In the genomic region with DNA sequence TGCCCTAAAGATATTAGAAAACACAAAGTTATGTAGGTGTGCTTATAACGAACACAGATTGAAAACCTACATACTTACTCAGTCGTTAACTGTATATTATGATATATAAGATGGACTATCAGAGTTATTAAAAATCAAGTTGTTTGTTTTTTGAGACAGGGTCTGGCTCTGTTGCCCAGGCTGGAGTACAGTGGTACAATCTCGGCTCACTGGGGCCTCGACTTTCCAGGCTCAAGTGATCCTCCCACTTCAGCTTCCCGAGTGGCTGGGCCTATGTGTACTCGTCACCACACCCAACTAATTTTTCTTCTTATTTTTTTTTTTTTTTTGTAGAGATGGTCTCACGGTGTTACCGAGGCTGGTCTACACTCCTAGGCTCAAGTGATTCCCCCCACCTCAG, we compare ENCODE assay signal across 22 cellular contexts.
"Had no signal": no experiment of that assay in that cellular context is flagged by ENCODE, and none has a peak within 500 bp of the region (broad histone marks: within the 10 kb centered on the region; RNA-seq: fewer than 3 reads in every experiment).

No MANE protein-coding gene starts in this region.

- H3K4me3 Mint-ChIP-seq: dendritic cell treated with granulocyte-macrophage colony-stimulating factor and Interleukin-4, amounts not matched to agents 40 ng/mL and 50 ng/mL, for 4 days; effector memory CD8-positive, alpha-beta T cell; naive thymus-derived CD8-positive, alpha-beta T cell; neural progenitor cell; stimulated activated effector memory CD8-positive, alpha-beta T cell treated with anti-CD3 and anti-CD28 coated beads, Interleukin-12 subunit alpha, Interleukin-12 subunit beta, amount 100 ng/mL, for 72 hours had no signal

- H3K36me3 Mint-ChIP-seq: naive thymus-derived CD8-positive, alpha-beta T cell; stimulated activated effector memory CD8-positive, alpha-beta T cell treated with anti-CD3 and anti-CD28 coated beads, Interleukin-12 subunit alpha, Interleukin-12 subunit beta, amount 100 ng/mL, for 72 hours had no signal

- H3K27ac Mint-ChIP-seq: dendritic cell treated with granulocyte-macrophage colony-stimulating factor and Interleukin-4, amounts not matched to agents 40 ng/mL and 50 ng/mL, for 4 days; effector memory CD8-positive, alpha-beta T cell; naive thymus-derived CD8-positive, alpha-beta T cell; neural progenitor cell; stimulated activated effector memory CD8-positive, alpha-beta T cell treated with anti-CD3 and anti-CD28 coated beads, Interleukin-12 subunit alpha, Interleukin-12 subunit beta, amount 100 ng/mL, for 72 hours had no signal

- ATAC-seq: effector memory CD8-positive, alpha-beta T cell; gastroesophageal sphincter; left colon; mucosa of descending colon; naive thymus-derived CD8-positive, alpha-beta T cell; psoas muscle; stimulated activated effector memory CD8-positive, alpha-beta T cell treated with anti-CD3 and anti-CD28 coated beads, Interleukin-12 subunit alpha, Interleukin-12 subunit beta, amount 100 ng/mL, for 72 hours; stimulated activated naive CD8-positive, alpha-beta T cell treated with anti-CD3 and anti-CD28 coated beads, Interleukin-15, Interleukin-2, amounts not matched to agents 100 U/mL and 50 U/mL, for 24 hours had no signal

- H3K9me3 ChIP-seq: esophagus squamous epithelium, gastroesophageal sphincter, mucosa of descending colon, pancreas, psoas muscle, right lobe of liver, suprapubic skin, thyroid gland, upper lobe of left lung, uterus had no signal

- DNase-seq: effector memory CD8-positive, alpha-beta T cell; esophagus squamous epithelium; glutamatergic neuron; left colon; mucosa of descending colon; naive thymus-derived CD8-positive, alpha-beta T cell; nucleus accumbens; psoas muscle; retina; right lobe of liver; stimulated activated CD4-positive, alpha-beta T cell treated with anti-CD3 and anti-CD28 coated beads, Interleukin-4, amount 100 ng/mL, for 1 hour; stimulated activated CD8-positive, alpha-beta memory T cell treated with anti-CD3 and anti-CD28 coated beads, Interleukin-4, amount 100 ng/mL, for 48 hours; stimulated activated naive CD8-positive, alpha-beta T cell treated with anti-CD3 and anti-CD28 coated beads, Interleukin-15, Interleukin-2, amounts not matched to agents 100 U/mL and 50 U/mL, for 24 hours; thyroid gland; upper lobe of left lung; uterus had no signal

- H3K27me3 Mint-ChIP-seq: effector memory CD8-positive, alpha-beta T cell; naive thymus-derived CD8-positive, alpha-beta T cell had no signal

- H3K9me3 Mint-ChIP-seq: dendritic cell treated with granulocyte-macrophage colony-stimulating factor and Interleukin-4, amounts not matched to agents 40 ng/mL and 50 ng/mL, for 4 days; effector memory CD8-positive, alpha-beta T cell; naive thymus-derived CD8-positive, alpha-beta T cell; neural progenitor cell; stimulated activated effector memory CD8-positive, alpha-beta T cell treated with anti-CD3 and anti-CD28 coated beads, Interleukin-12 subunit alpha, Interleukin-12 subunit beta, amount 100 ng/mL, for 72 hours had no signal

- H3K36me3 ChIP-seq: esophagus squamous epithelium, gastroesophageal sphincter, neural progenitor cell, pancreas, right lobe of liver, suprapubic skin, thyroid gland, upper lobe of left lung, uterus had no signal

- H3K27ac ChIP-seq: esophagus squamous epithelium, gastroesophageal sphincter, neural progenitor cell, pancreas, psoas muscle, right lobe of liver, suprapubic skin, thyroid gland, upper lobe of left lung, uterus had no signal

- H3K4me1 ChIP-seq: uterus had no signal

- H3K27me3 ChIP-seq: esophagus squamous epithelium, gastroesophageal sphincter, neural progenitor cell, pancreas, right lobe of liver, suprapubic skin, thyroid gland, upper lobe of left lung, uterus had no signal

- H3K4me3 ChIP-seq: esophagus squamous epithelium, gastroesophageal sphincter, mucosa of descending colon, neural progenitor cell, pancreas, psoas muscle, right lobe of liver, suprapubic skin, thyroid gland, upper lobe of left lung, uterus had no signal
